In the genomic region with DNA sequence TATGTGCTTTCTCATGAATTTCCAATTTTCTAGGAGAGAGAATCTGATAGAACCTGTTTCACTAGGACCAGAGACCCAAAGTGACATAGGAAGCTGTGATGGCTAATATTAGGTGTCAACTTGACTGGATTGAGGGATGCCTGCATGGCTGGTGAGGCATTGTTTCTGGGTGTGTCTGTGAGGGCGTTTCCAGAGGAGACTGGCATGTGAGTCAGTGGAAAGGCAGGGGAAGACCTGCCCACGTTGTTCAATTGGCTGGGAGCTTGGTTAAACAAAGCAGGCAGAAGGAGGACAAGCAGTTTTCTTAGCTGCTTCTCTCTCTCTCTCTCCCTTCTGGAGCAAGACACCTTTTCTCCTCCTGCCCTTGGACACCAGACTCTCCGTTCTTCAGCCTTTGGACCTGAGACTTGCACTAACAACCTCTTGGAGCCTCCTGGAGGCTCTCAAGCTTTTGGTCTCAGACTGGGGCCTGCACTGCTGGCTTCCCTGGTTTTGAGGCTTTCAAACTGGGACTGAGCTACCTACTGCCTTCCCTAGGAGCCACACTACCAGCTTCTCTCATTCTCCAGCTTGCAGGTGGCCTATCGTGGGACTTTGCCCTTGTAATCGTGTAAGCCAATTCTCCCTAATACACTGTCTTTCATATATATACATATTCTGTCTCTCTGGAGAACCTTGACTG, we compare ENCODE assay signal across 12 cellular contexts.
DNase-seq lines count a peak whose midpoint lies in the region; ATAC-seq and TF ChIP-seq lines count a peak whose summit lies in the region.
"Had no signal": no experiment of that assay in that cellular context is flagged by ENCODE, and none has a peak within 500 bp of the region (broad histone marks: within the 10 kb centered on the region; RNA-seq: fewer than 3 reads in every experiment).

No MANE protein-coding gene starts in this region.

- no peak overlapping the region for H2BK120ac ChIP-seq in neuronal stem cell (ENCODE audit: low read depth, low read length)

- H3K27ac ChIP-seq in hepatocyte (peak overlapping the region; percentile 65), neuronal stem cell (replicated peaks; ENCODE audit: low read length) (no peak overlapping the region)

- H3K79me1 ChIP-seq in neuronal stem cell (ENCODE audit: low read depth, low read length), result no peaks in the 10 kb centered on the region

- H3K27me3 ChIP-seq in hepatocyte (no peaks in the 10 kb centered on the region), neuronal stem cell (ENCODE audit: control insufficient read depth in 3 of 3, insufficient read depth in 3 of 3, low read depth in 1 of 3, low read length in 3 of 3) (no peaks in the 10 kb centered on the region)

- H3K27ac Mint-ChIP-seq in activated CD4-positive, alpha-beta T cell treated with anti-CD3 and anti-CD28 coated beads, Interleukin-2, amount 10 ng/mL, durations not matched to agents 24 days and 14 days, result no peak overlapping the region
- H3K27ac Mint-ChIP-seq: activated naive CD8-positive, alpha-beta T cell treated with anti-CD3 and anti-CD28 coated beads, Interleukin-2, amount 50 U/mL, for 24 hours had no signal

- H2BK12ac ChIP-seq in neuronal stem cell (ENCODE audit: low read length), result no peak overlapping the region

- H4K91ac ChIP-seq in neuronal stem cell (ENCODE audit: low read depth, low read length, poor library complexity), result no peak overlapping the region

- H3K9ac ChIP-seq in neuronal stem cell (ENCODE audit: low read depth, low read length, poor library complexity), result no peak overlapping the region

- H3K36me3 ChIP-seq in hepatocyte (replicated peaks; ENCODE audit: insufficient read depth, low read depth) (no peaks in the 10 kb centered on the region), neuronal stem cell (replicated peaks in 1 of 2; ENCODE audit: control insufficient read depth in 2 of 2, insufficient read depth in 2 of 2, low read length in 2 of 2) (no peaks in the 10 kb centered on the region)

- H3K9me3 Mint-ChIP-seq in activated CD4-positive, alpha-beta T cell treated with anti-CD3 and anti-CD28 coated beads, Interleukin-2, amount 10 ng/mL, durations not matched to agents 24 days and 14 days, result peaks cover 4% of the 10 kb centered on the region

- no peaks in the 10 kb centered on the region for H3K4me1 Mint-ChIP-seq in activated CD4-positive, alpha-beta T cell treated with anti-CD3 and anti-CD28 coated beads, Interleukin-2, amount 10 ng/mL, durations not matched to agents 24 days and 14 days
- H3K4me1 Mint-ChIP-seq: activated naive CD8-positive, alpha-beta T cell treated with anti-CD3 and anti-CD28 coated beads, Interleukin-2, amount 50 U/mL, for 24 hours had no signal

- H4K8ac ChIP-seq in neuronal stem cell (ENCODE audit: low read depth, low read length), result no peak overlapping the region

- H2AFZ ChIP-seq in hepatocyte (no peak overlapping the region), neuronal stem cell (ENCODE audit: low read length) (no peak overlapping the region)

- H3K36me3 Mint-ChIP-seq in activated CD4-positive, alpha-beta T cell treated with anti-CD3 and anti-CD28 coated beads, Interleukin-2, amount 10 ng/mL, durations not matched to agents 24 days and 14 days (ENCODE audit: low read depth), result no peaks in the 10 kb centered on the region

- H2AK5ac ChIP-seq in neuronal stem cell (ENCODE audit: low read depth, low read length), result no peak overlapping the region

- no peak overlapping the region for H3K4me3 ChIP-seq in hepatocyte
- H3K4me3 ChIP-seq in neuronal stem cell (ENCODE audit: low read length in 2 of 2), result no peak overlapping the region

- H3K9me3 ChIP-seq in hepatocyte (ENCODE audit: low read depth) (no peaks in the 10 kb centered on the region), neuronal stem cell (replicated peaks in 1 of 2; ENCODE audit: control insufficient read depth in 2 of 2, insufficient read depth in 1 of 2, low read depth in 1 of 2, low read length in 2 of 2) (peaks cover 0 to 2% of the 10 kb centered on the region in 2 donors)

- H2BK15ac ChIP-seq in neuronal stem cell (ENCODE audit: low read length), result no peak overlapping the region

- no peaks in the 10 kb centered on the region for H3K79me2 ChIP-seq in hepatocyte

- 70% methylated on average over 5 of the region's 5 CpGs for WGBS in hepatocyte (ENCODE audit: low lambda C conversion rate, missing lambda C conversion rate)
- WGBS in neuronal stem cell (ENCODE audit: extremely low coverage in 2 of 2, insufficient read length in 2 of 2, insufficient replicate concordance in 1 of 2), 2 donors, result no CpG with 5 or more reads among the region's 5 CpGs

- no peak overlapping the region for H3K18ac ChIP-seq in neuronal stem cell (ENCODE audit: low read length)

- DNase-seq in activated CD4-positive, alpha-beta T cell treated with anti-CD3 and anti-CD28 coated beads for 48 hours, result peak; percentile 8
- no peak for DNase-seq in activated CD4-positive, alpha-beta T cell treated with anti-CD3 and anti-CD28 coated beads, Interleukin-2, amount 10 ng/mL, durations not matched to agents 24 days and 14 days
- DNase-seq in SW480 (ENCODE audit: low spot score), result peak; percentile 78
- DNase-seq in hepatocyte (ENCODE audit: low spot score), result peak; percentile 67
- DNase-seq in stromal cell of bone marrow (ENCODE audit: low read depth), result peak; percentile 20
- no peak for DNase-seq in neuronal stem cell (ENCODE audit: low spot score)
- DNase-seq in superior temporal gyrus (ENCODE audit: extremely low spot score), result no peak
- DNase-seq: activated naive CD8-positive, alpha-beta T cell treated with anti-CD3 and anti-CD28 coated beads, Interleukin-2, amount 50 U/mL, for 24 hours; cortex of kidney; DMS53; stimulated activated CD8-positive, alpha-beta memory T cell treated with anti-CD3 and anti-CD28 coated beads, Interleukin-4, amount 100 ng/mL, for 48 hours had no signal

- intact Hi-C loops in activated CD4-positive, alpha-beta T cell treated with anti-CD3 and anti-CD28 coated beads, Interleukin-2, amount 10 ng/mL, durations not matched to agents 24 days and 14 days (cut with micrococcal nuclease), result no loop called here

- no peaks in the 10 kb centered on the region for H3K9me2 ChIP-seq in hepatocyte (replicated peaks; ENCODE audit: insufficient read depth)

- TF ChIP-seq CTCF in hepatocyte (IDR thresholded peaks at IDR 0.05; ENCODE audit: poor library complexity), result no peak

- no peak for ATAC-seq in HG03432 (IDR thresholded peaks at IDR 0.05; ENCODE audit: unreplicated experiment)
- ATAC-seq: activated naive CD8-positive, alpha-beta T cell treated with anti-CD3 and anti-CD28 coated beads, Interleukin-2, amount 50 U/mL, for 24 hours had no signal

- no peak overlapping the region for H3K4me3 Mint-ChIP-seq in activated CD4-positive, alpha-beta T cell treated with anti-CD3 and anti-CD28 coated beads, Interleukin-2, amount 10 ng/mL, durations not matched to agents 24 days and 14 days
- H3K4me3 Mint-ChIP-seq: activated naive CD8-positive, alpha-beta T cell treated with anti-CD3 and anti-CD28 coated beads, Interleukin-2, amount 50 U/mL, for 24 hours had no signal

- no peak overlapping the region for H2BK5ac ChIP-seq in neuronal stem cell (ENCODE audit: low read length)

- no peaks in the 10 kb centered on the region for H4K20me1 ChIP-seq in hepatocyte (ENCODE audit: insufficient read depth, poor library complexity, severe bottlenecking)

- no peak overlapping the region for H3K23ac ChIP-seq in neuronal stem cell (ENCODE audit: low read depth, low read length, poor library complexity)

- H3K4ac ChIP-seq in neuronal stem cell (ENCODE audit: low read length), result no peak overlapping the region

- H3K27me3 Mint-ChIP-seq in activated CD4-positive, alpha-beta T cell treated with anti-CD3 and anti-CD28 coated beads, Interleukin-2, amount 10 ng/mL, durations not matched to agents 24 days and 14 days, result no peaks in the 10 kb centered on the region

- no peak overlapping the region for H3K14ac ChIP-seq in neuronal stem cell (ENCODE audit: low read length)

- H3K4me1 ChIP-seq in hepatocyte (ENCODE audit: insufficient read depth) (peaks cover 8% of the 10 kb centered on the region), neuronal stem cell (ENCODE audit: control insufficient read depth in 2 of 2, insufficient read depth in 1 of 2, low read depth in 1 of 2, low read length in 2 of 2) (peaks cover 4 to 7% of the 10 kb centered on the region in 2 donors)

- H3K4me2 ChIP-seq in hepatocyte, result no peak overlapping the region
- no peak overlapping the region for H3K4me2 ChIP-seq in neuronal stem cell (ENCODE audit: insufficient read depth, low read length, poor library complexity, severe bottlenecking)

Comparison
In these comparisons a context has a peak if more than half of its experiments do, and no peak if none do; other contexts are left out.
1. DNase-seq: peak in activated CD4-positive, alpha-beta T cell treated with anti-CD3 and anti-CD28 coated beads for 48 hours (single experiment), SW480 (single experiment), hepatocyte (single experiment) and stromal cell of bone marrow (single experiment); none in activated CD4-positive, alpha-beta T cell treated with anti-CD3 and anti-CD28 coated beads, Interleukin-2, amount 10 ng/mL, durations not matched to agents 24 days and 14 days (single experiment), neuronal stem cell (single experiment) and superior temporal gyrus (single experiment).